In the genomic region with DNA sequence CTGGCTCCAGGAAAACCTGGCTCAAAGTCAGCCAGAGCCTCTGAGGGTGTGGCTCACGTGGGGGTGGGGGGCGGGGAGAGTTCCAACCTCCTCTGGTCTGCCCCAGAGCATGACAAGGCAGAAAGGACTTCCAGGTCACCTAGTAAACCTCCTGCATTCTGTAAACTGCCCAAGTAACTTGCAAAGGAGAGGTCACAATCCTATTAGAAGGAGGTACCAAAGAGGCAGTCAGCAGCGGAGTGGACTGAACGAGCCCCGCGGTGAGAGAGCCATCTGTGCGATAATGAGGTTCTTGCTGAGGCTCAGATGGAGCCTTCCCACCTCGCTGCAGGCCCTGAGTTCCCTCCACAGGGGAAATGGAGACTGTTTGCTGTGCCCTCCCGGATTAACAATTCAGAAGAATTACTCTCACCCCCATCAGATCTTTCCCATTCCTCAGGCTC, we compare ENCODE assay signal across 1 cellular context.
TF ChIP-seq lines count a peak whose summit lies in the region.

No MANE protein-coding gene starts in this region.

TF ChIP-seq in GM23338, 12 proteins besides CTCF, POLR2A, EP300 and RAD21 (continued from another document):
- TF ChIP-seq POLR2AphosphoS5 (IDR thresholded peaks at IDR 0.05; ENCODE audit: low read depth), result no peak
